In the genomic region with DNA sequence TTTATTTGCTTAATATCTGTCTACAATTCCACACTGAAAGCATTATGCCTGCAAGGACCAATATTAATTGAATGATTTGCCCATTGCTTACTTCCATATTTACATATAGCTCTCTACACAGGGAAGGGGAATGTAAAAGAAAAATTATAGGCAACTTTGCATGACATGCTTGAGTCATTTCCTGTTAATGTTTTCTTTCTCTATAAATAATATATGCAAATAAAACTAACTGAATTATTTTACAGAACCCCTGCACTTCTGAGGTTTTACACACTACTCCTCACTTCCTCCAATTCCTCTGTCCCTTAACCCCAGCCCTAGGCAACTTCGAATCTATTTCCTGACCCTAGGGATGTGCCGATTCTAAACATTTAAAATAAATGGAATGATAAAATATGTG, we compare ENCODE assay signal across 1 cellular context.
TF ChIP-seq lines count a peak whose summit lies in the region.

No MANE protein-coding gene starts in this region.

TF ChIP-seq in IMR-90, 13 proteins besides CTCF, POLR2A, EP300 and RAD21:
- TF ChIP-seq BHLHE40 (IDR thresholded peaks at IDR 0.05; ENCODE audit: low read depth, low read length) (no peak), MAZ (IDR thresholded peaks at IDR 0.05; ENCODE audit: borderline replicate concordance, low read depth, low read length) (no peak), CEBPB (IDR thresholded peaks at IDR 0.05; ENCODE audit: low read depth, low read length) (no peak), SMC3 (IDR thresholded peaks at IDR 0.05; ENCODE audit: low read depth, low read length) (no peak), MAFK (IDR thresholded peaks at IDR 0.05; ENCODE audit: low read depth, low read length) (no peak), FOS (IDR thresholded peaks at IDR 0.05; ENCODE audit: low read depth, low read length) (no peak), RCOR1 (IDR thresholded peaks at IDR 0.05; ENCODE audit: insufficient replicate concordance, low read length) (no peak), NFE2L2 (IDR thresholded peaks at IDR 0.05; ENCODE audit: low read depth, low read length) (no peak), CHD1 (IDR thresholded peaks at IDR 0.05; ENCODE audit: low read depth, low read length) (no peak), MXI1 (IDR thresholded peaks at IDR 0.05; ENCODE audit: borderline replicate concordance, low read depth, low read length) (no peak), RFX5 (IDR thresholded peaks at IDR 0.05; ENCODE audit: low read depth, low read length) (no peak)
- TF ChIP-seq, protein P1, sequence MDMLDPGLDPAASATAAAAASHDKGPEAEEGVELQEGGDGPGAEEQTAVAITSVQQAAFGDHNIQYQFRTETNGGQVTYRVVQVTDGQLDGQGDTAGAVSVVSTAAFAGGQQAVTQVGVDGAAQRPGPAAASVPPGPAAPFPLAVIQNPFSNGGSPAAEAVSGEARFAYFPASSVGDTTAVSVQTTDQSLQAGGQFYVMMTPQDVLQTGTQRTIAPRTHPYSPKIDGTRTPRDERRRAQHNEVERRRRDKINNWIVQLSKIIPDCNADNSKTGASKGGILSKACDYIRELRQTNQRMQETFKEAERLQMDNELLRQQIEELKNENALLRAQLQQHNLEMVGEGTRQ (IDR thresholded peaks at IDR 0.05; ENCODE audit: low read depth, low read length): no peak
- TF ChIP-seq, protein P2, sequence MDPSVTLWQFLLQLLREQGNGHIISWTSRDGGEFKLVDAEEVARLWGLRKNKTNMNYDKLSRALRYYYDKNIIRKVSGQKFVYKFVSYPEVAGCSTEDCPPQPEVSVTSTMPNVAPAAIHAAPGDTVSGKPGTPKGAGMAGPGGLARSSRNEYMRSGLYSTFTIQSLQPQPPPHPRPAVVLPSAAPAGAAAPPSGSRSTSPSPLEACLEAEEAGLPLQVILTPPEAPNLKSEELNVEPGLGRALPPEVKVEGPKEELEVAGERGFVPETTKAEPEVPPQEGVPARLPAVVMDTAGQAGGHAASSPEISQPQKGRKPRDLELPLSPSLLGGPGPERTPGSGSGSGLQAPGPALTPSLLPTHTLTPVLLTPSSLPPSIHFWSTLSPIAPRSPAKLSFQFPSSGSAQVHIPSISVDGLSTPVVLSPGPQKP (IDR thresholded peaks at IDR 0.05; ENCODE audit: borderline replicate concordance, low read depth, low read length): no peak
